21 cellular contexts compared by ENCODE assay signal in the genomic region with DNA sequence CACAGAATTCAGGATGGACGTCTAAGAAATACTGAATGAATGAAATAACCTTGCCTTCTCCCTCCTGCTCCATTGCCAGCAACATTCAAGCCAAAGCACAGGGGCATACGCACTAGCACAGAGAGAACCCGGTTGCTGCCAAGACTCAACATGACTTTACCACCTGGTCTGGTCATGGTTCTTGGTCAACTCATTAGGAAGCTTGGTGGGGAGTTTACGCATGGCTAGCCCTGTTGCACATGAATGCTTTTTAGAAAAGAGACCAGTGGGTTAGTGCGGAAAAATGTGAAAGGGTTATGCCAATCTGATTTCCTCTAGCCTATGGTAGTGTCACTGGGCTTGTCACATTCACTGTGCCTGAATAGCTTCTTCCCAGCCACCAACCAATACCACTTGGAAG.
A peak's percentile ranks its signal among the peaks of the same experiment; 100 is the strongest.
DNase-seq lines count a peak whose midpoint lies in the region; ATAC-seq lines count a peak whose summit lies in the region.
"Had no signal": no experiment of that assay in that cellular context is flagged by ENCODE, and none has a peak within 500 bp of the region (broad histone marks: within the 10 kb centered on the region; RNA-seq: fewer than 3 reads in every experiment).

No MANE protein-coding gene starts in this region.

- no peak overlapping the region for H2BK12ac ChIP-seq in trophoblast cell (ENCODE audit: low read length)

- H3K4me2 ChIP-seq in BLaER1 treated with 17β-estradiol and CSF1 and Interleukin-3, amounts not matched to agents 10 nM and 100 nM, result peak overlapping the region in 9 of 11 experiments; percentile 1 to 54 (median 41); a peak in 17 of 22 replicates
- H3K4me2 ChIP-seq in trophoblast cell (ENCODE audit: low read length), result no peak overlapping the region

- no peak overlapping the region for H3K27ac ChIP-seq in BLaER1 treated with 17β-estradiol and CSF1 and Interleukin-3, amounts not matched to agents 10 nM and 100 nM
- no peak overlapping the region for H3K27ac ChIP-seq in trophoblast cell (ENCODE audit: low read depth, low read length)
- H3K27ac ChIP-seq: SJCRH30 had no signal

- H3K14ac ChIP-seq in trophoblast cell (ENCODE audit: low read length), result no peak overlapping the region

- H3K36me3 ChIP-seq in BLaER1 treated with 17β-estradiol and CSF1 and Interleukin-3, amounts not matched to agents 10 nM and 100 nM, result no peaks in the 10 kb centered on the region
- H3K36me3 ChIP-seq in trophoblast cell (ENCODE audit: control insufficient read depth in 1 of 2, insufficient read depth in 2 of 2, low read length in 2 of 2), result no peaks in the 10 kb centered on the region
- H3K36me3 ChIP-seq: MG63, SJCRH30 had no signal

- H4K8ac ChIP-seq in trophoblast cell (ENCODE audit: low read depth, low read length), result no peak overlapping the region

- H3K79me1 ChIP-seq in trophoblast cell (ENCODE audit: low read length), result no peaks in the 10 kb centered on the region

- no peaks in the 10 kb centered on the region for H3K27me3 ChIP-seq in BLaER1 treated with 17β-estradiol and CSF1 and Interleukin-3, amounts not matched to agents 10 nM and 100 nM
- H3K27me3 ChIP-seq in trophoblast cell (ENCODE audit: insufficient read depth, low read length), result no peaks in the 10 kb centered on the region
- H3K27me3 ChIP-seq: MG63, SJCRH30 had no signal

- H4K91ac ChIP-seq in trophoblast cell (ENCODE audit: low read depth, low read length), result no peak overlapping the region

- peaks cover 0 to 31% (median 24%) of the 10 kb centered on the region in 10 experiments; a peak in 15 of 20 replicates for H3K4me1 ChIP-seq in BLaER1 treated with 17β-estradiol and CSF1 and Interleukin-3, amounts not matched to agents 10 nM and 100 nM
- H3K4me1 ChIP-seq in trophoblast cell (ENCODE audit: control insufficient read depth in 1 of 2, insufficient read depth in 2 of 2, low read length in 2 of 2), result peaks cover 0 to 2% of the 10 kb centered on the region in 2 experiments

- no peak overlapping the region for H3K4me3 ChIP-seq in BLaER1 treated with 17β-estradiol and CSF1 and Interleukin-3, amounts not matched to agents 10 nM and 100 nM
- H3K4me3 ChIP-seq in trophoblast cell (ENCODE audit: low read depth, low read length), result no peak overlapping the region
- H3K4me3 ChIP-seq: MG63, SJCRH30 had no signal

- H2AFZ ChIP-seq in trophoblast cell (ENCODE audit: insufficient read depth, low read length, poor library complexity), result no peak overlapping the region

- ATAC-seq in GM21515 (IDR thresholded peaks at IDR 0.05; ENCODE audit: unreplicated experiment) (no peak), HG03432 (IDR thresholded peaks at IDR 0.05; ENCODE audit: unreplicated experiment) (no peak), HG02981 (IDR thresholded peaks at IDR 0.05; ENCODE audit: unreplicated experiment) (no peak)

- H2BK5ac ChIP-seq in trophoblast cell (ENCODE audit: low read depth, low read length, poor library complexity), result no peak overlapping the region

- H3K4ac ChIP-seq in trophoblast cell (ENCODE audit: low read depth, low read length), result no peak overlapping the region

- H4K12ac ChIP-seq in trophoblast cell (ENCODE audit: low read depth, low read length), result no peak overlapping the region

- peak; percentile 47 for DNase-seq in NCI-H446 treated with DMSO at 0.1 percent for 48 hours (lab: John Stamatoyannopoulos, UW)
- peak; percentile 89 for DNase-seq in cerebellum (ENCODE audit: low spot score)
- no peak for DNase-seq in trophoblast cell
- no peak for DNase-seq in activated effector memory CD4-positive, alpha-beta T cell treated with Interleukin-2 at 50 U/mL for 16 hours
- DNase-seq: CD4-positive, alpha-beta memory T cell; DND-41; GDM1; HFFc6; Karpas-422; MG63; NCI-H1105; NCI-H1694; NCI-H2107; NCI-H345; NK-92 treated with Interleukin-12 subunit alpha and Interleukin-12 subunit beta, amount 100 ng/mL, for 24 hours; OCI-M1 had no signal

- no peaks in the 10 kb centered on the region for H3K79me2 ChIP-seq in trophoblast cell (ENCODE audit: control insufficient read depth, insufficient read depth, low read length, poor library complexity)

- no peak overlapping the region for H3K23ac ChIP-seq in trophoblast cell (ENCODE audit: low read length)

- no peak overlapping the region for H3K18ac ChIP-seq in trophoblast cell (ENCODE audit: low read length)

- H3K9ac ChIP-seq in BLaER1 treated with 17β-estradiol and CSF1 and Interleukin-3, amounts not matched to agents 10 nM and 100 nM, result no peak overlapping the region
- H3K9ac ChIP-seq in trophoblast cell (ENCODE audit: low read length), result peak overlapping the region; percentile 29

- no peaks in the 10 kb centered on the region for H3K9me3 ChIP-seq in BLaER1 treated with 17β-estradiol and CSF1 and Interleukin-3, amounts not matched to agents 10 nM and 100 nM (replicated peaks in 1 of 11)
- H3K9me3 ChIP-seq in trophoblast cell (ENCODE audit: insufficient read depth, low read depth, low read length), result no peaks in the 10 kb centered on the region
- H3K9me3 ChIP-seq: MG63, SJCRH30 had no signal

- H2BK120ac ChIP-seq in trophoblast cell (ENCODE audit: insufficient read depth, low read length, poor library complexity), result no peak overlapping the region

- no peaks in the 10 kb centered on the region for H4K20me1 ChIP-seq in BLaER1 treated with 17β-estradiol and CSF1 and Interleukin-3, amounts not matched to agents 10 nM and 100 nM

- WGBS in trophoblast cell (ENCODE audit: extremely low coverage, insufficient coverage, insufficient read length), result no CpG with 5 or more reads among the region's 5 CpGs

- no peak overlapping the region for H2AK5ac ChIP-seq in trophoblast cell (ENCODE audit: low read length)

Comparison
In these comparisons a context has a peak if more than half of its experiments do, and no peak if none do; other contexts are left out.
1. DNase-seq: peak in NCI-H446 treated with DMSO at 0.1 percent for 48 hours (single experiment) and cerebellum (single experiment); none in trophoblast cell (0 of 2) and activated effector memory CD4-positive, alpha-beta T cell treated with Interleukin-2 at 50 U/mL for 16 hours (single experiment).